8 cellular contexts compared by ENCODE assay signal in genomic region chr19:34962281-34962944, GRCh38. TPM values are rescaled to one million over a fixed set of nuclear protein-coding genes. Genes with fewer than 3 reads are reported as not detected.
DNase-seq lines count a peak whose midpoint lies in the region; ATAC-seq and TF ChIP-seq lines count a peak whose summit lies in the region.

No MANE protein-coding gene starts in this region.

- no peak overlapping the region for H2BK12ac ChIP-seq in mesenchymal stem cell (ENCODE audit: low read length in 2 of 2)
- no peak overlapping the region for H2BK12ac ChIP-seq in neuronal stem cell (ENCODE audit: low read length)

- H3K36me3 ChIP-seq in body of pancreas (replicated peaks in 1 of 2; ENCODE audit: insufficient read depth in 1 of 2, low read depth in 2 of 2) (peaks cover 22 to 24% of the 10 kb centered on the region in 2 donors), mesenchymal stem cell (ENCODE audit: control insufficient read depth in 1 of 2, insufficient read depth in 2 of 2, low read depth in 1 of 2, low read length in 2 of 2) (peaks cover 31 to 39% of the 10 kb centered on the region in 2 experiments), neuronal stem cell (replicated peaks in 1 of 2; ENCODE audit: control insufficient read depth in 2 of 2, insufficient read depth in 2 of 2, low read length in 2 of 2) (peaks cover 26 to 30% of the 10 kb centered on the region in 2 donors)

- H2BK120ac ChIP-seq in mesenchymal stem cell (ENCODE audit: low read depth, low read length) (no peak overlapping the region), neuronal stem cell (ENCODE audit: low read depth, low read length) (no peak overlapping the region)

- ATAC-seq in body of pancreas = peak; percentile 48

- no peak overlapping the region for H3K4me2 ChIP-seq in mesenchymal stem cell (ENCODE audit: low read length, poor library complexity, severe bottlenecking)
- no peak overlapping the region for H3K4me2 ChIP-seq in neuronal stem cell (ENCODE audit: insufficient read depth, low read length, poor library complexity, severe bottlenecking)

- H2AFZ ChIP-seq in mesenchymal stem cell (ENCODE audit: low read depth, low read length) = no peak overlapping the region
- no peak overlapping the region for H2AFZ ChIP-seq in neuronal stem cell (ENCODE audit: low read length)

- no peaks in the 10 kb centered on the region for H3K27me3 ChIP-seq in body of pancreas
- H3K27me3 ChIP-seq in mesenchymal stem cell (ENCODE audit: control insufficient read depth in 1 of 2, insufficient read depth in 1 of 2, low read length in 2 of 2) = no peaks in the 10 kb centered on the region
- H3K27me3 ChIP-seq in neuronal stem cell (ENCODE audit: control insufficient read depth in 3 of 3, insufficient read depth in 3 of 3, low read depth in 1 of 3, low read length in 3 of 3) = peaks cover 0 to 2% (median 0%) of the 10 kb centered on the region in 3 experiments

- H3K9ac ChIP-seq in mesenchymal stem cell (ENCODE audit: low read length) = peak overlapping the region; percentile 82
- no peak overlapping the region for H3K9ac ChIP-seq in neuronal stem cell (ENCODE audit: low read depth, low read length, poor library complexity)

- H4K91ac ChIP-seq in mesenchymal stem cell (ENCODE audit: low read length) (no peak overlapping the region), neuronal stem cell (ENCODE audit: low read depth, low read length, poor library complexity) (no peak overlapping the region)

- H3K14ac ChIP-seq in mesenchymal stem cell (ENCODE audit: low read length in 2 of 2) (no peak overlapping the region), neuronal stem cell (ENCODE audit: low read length) (no peak overlapping the region)

- peaks cover 0 to 33% (median 0%) of the 10 kb centered on the region in 3 donors for H3K9me3 ChIP-seq in body of pancreas
- peaks cover 33% of the 10 kb centered on the region for H3K9me3 ChIP-seq in mesenchymal stem cell (ENCODE audit: control insufficient read depth, low read length)
- peaks cover 30 to 48% of the 10 kb centered on the region in 2 donors for H3K9me3 ChIP-seq in neuronal stem cell (replicated peaks in 1 of 2; ENCODE audit: control insufficient read depth in 2 of 2, insufficient read depth in 1 of 2, low read depth in 1 of 2, low read length in 2 of 2)

- 52 to 68% methylated on average over 7 of the region's 7 CpGs for WGBS in body of pancreas, 2 donors
- 50% methylated on average over 7 of the region's 7 CpGs for WGBS in mesenchymal stem cell
- WGBS in neuronal stem cell (ENCODE audit: extremely low coverage in 2 of 2, insufficient read length in 2 of 2, insufficient replicate concordance in 1 of 2), 2 donors = no CpG with 5 or more reads among the region's 7 CpGs

- H2AK5ac ChIP-seq in mesenchymal stem cell (ENCODE audit: low read length, severe bottlenecking) = no peak overlapping the region
- H2AK5ac ChIP-seq in neuronal stem cell (ENCODE audit: low read depth, low read length) = no peak overlapping the region

- DNase-seq in AML-193 (lab: John Stamatoyannopoulos, UW) (peak; percentile 7 to 23), KBM-7 (peak; percentile 94), body of pancreas (peak in 2 of 4 donors; percentile 23 to 25), mesenchymal stem cell (peak; percentile 30), NCI-H524 (lab: John Stamatoyannopoulos, UW) (no peak), NCI-H1694 (lab: John Stamatoyannopoulos, UW) (no peak), neuronal stem cell (ENCODE audit: low spot score) (no peak)
- DNase-seq in effector CD4-positive, alpha-beta T cell = no peak

- no peak overlapping the region for H4K8ac ChIP-seq in mesenchymal stem cell (ENCODE audit: low read length)
- no peak overlapping the region for H4K8ac ChIP-seq in neuronal stem cell (ENCODE audit: low read depth, low read length)

- H3K27ac ChIP-seq in body of pancreas = peak overlapping the region in 3 of 4 donors; percentile 51 to 57 (median 52)
- no peak overlapping the region for H3K27ac ChIP-seq in mesenchymal stem cell (ENCODE audit: low read length, poor library complexity, severe bottlenecking)
- no peak overlapping the region for H3K27ac ChIP-seq in neuronal stem cell (replicated peaks; ENCODE audit: low read length)

- in situ Hi-C loops in KBM-7 (cut with MboI; ENCODE audit: low pct_unique_long_range_greater_than_20kb, low sequenced_read_pairs) = no loop called here

- no peak overlapping the region for H2BK15ac ChIP-seq in mesenchymal stem cell (ENCODE audit: low read depth, poor library complexity, severe bottlenecking)
- no peak overlapping the region for H2BK15ac ChIP-seq in neuronal stem cell (ENCODE audit: low read length)

- H3K4me3 ChIP-seq in body of pancreas (no peak overlapping the region), mesenchymal stem cell (ENCODE audit: insufficient read depth in 1 of 2, low read depth in 1 of 2, low read length in 2 of 2) (peak overlapping the region in 1 of 2 experiments; percentile 92), neuronal stem cell (ENCODE audit: low read length in 2 of 2) (peak overlapping the region in 1 of 2 donors; percentile 72)

- peaks cover 20% of the 10 kb centered on the region for H3K79me1 ChIP-seq in mesenchymal stem cell (replicated peaks; ENCODE audit: low read length, poor library complexity, severe bottlenecking)
- H3K79me1 ChIP-seq in neuronal stem cell (ENCODE audit: low read depth, low read length) = peaks cover 2% of the 10 kb centered on the region

- intact Hi-C loops in body of pancreas (cut with DNase I) = loop anchor here (5.0 kb wide), 1 partner anchor 65 kb away; no protein-coding TSS in a partner anchor

- H3K18ac ChIP-seq in mesenchymal stem cell (ENCODE audit: low read depth in 1 of 2, low read length in 2 of 2) = no peak overlapping the region
- H3K18ac ChIP-seq in neuronal stem cell (ENCODE audit: low read length) = no peak overlapping the region

- H2BK5ac ChIP-seq in mesenchymal stem cell (ENCODE audit: low read depth, low read length, poor library complexity, severe bottlenecking) (no peak overlapping the region), neuronal stem cell (ENCODE audit: low read length) (no peak overlapping the region)

- no peak for TF ChIP-seq CTCF in body of pancreas (IDR thresholded peaks at IDR 0.05)

- TF ChIP-seq POLR2A in body of pancreas (IDR thresholded peaks at IDR 0.05) = no peak

- H3K4me1 ChIP-seq in body of pancreas (peaks cover 24% of the 10 kb centered on the region), mesenchymal stem cell (ENCODE audit: control insufficient read depth, insufficient read depth, low read depth, low read length) (peaks cover 20% of the 10 kb centered on the region), neuronal stem cell (ENCODE audit: control insufficient read depth in 2 of 2, insufficient read depth in 1 of 2, low read depth in 1 of 2, low read length in 2 of 2) (peaks cover 0 to 5% of the 10 kb centered on the region in 2 donors)

- H3K4ac ChIP-seq in mesenchymal stem cell (ENCODE audit: low read depth in 1 of 2, low read length in 2 of 2) (no peak overlapping the region), neuronal stem cell (ENCODE audit: low read length) (no peak overlapping the region)

- H3K23ac ChIP-seq in mesenchymal stem cell (ENCODE audit: low read length in 2 of 2) (no peak overlapping the region), neuronal stem cell (ENCODE audit: low read depth, low read length, poor library complexity) (no peak overlapping the region)

RNA-seq across cellular contexts. Expression of gene ZNF792, which starts 1.6 kb away (rescaled TPM):
- total RNA-seq in body of pancreas = 1 to 10 TPM; 4.0 to 7.0 TPM
- 3.2 TPM for polyA plus RNA-seq in mesenchymal stem cell (2013, experiment 1 of 2)
- 3.4 TPM for polyA plus RNA-seq in mesenchymal stem cell (2013, experiment 2 of 2)
- polyA plus RNA-seq in neuronal stem cell (2013, experiment 1 of 2) = 2.9 TPM
- 2.7 TPM for polyA plus RNA-seq in neuronal stem cell (2013, experiment 2 of 2)

RNA-seq across cellular contexts. Expression of gene ZNF30, which starts 35.7 kb away (rescaled TPM):
- 1 to 10 TPM in 1 of 2 donors, under 1 TPM in 1; 0.66 to 2.6 TPM for total RNA-seq in body of pancreas
- 1.5 TPM for polyA plus RNA-seq in mesenchymal stem cell (2013, experiment 1 of 2)
- 1.6 TPM for polyA plus RNA-seq in mesenchymal stem cell (2013, experiment 2 of 2)
- 4.5 TPM for polyA plus RNA-seq in neuronal stem cell (2013, experiment 1 of 2)
- 4.1 TPM for polyA plus RNA-seq in neuronal stem cell (2013, experiment 2 of 2)

RNA-seq across cellular contexts. Expression of gene GRAMD1A, which starts 37.7 kb away (rescaled TPM):
- 10 to 100 TPM; 90.8 to 94.9 TPM for total RNA-seq in body of pancreas
- polyA plus RNA-seq in mesenchymal stem cell (2013, experiment 1 of 2) = 54.4 TPM
- polyA plus RNA-seq in mesenchymal stem cell (2013, experiment 2 of 2) = 53.5 TPM
- polyA plus RNA-seq in neuronal stem cell (2013, experiment 1 of 2) = 74.8 TPM
- polyA plus RNA-seq in neuronal stem cell (2013, experiment 2 of 2) = 73.3 TPM

Comparison
In these comparisons a context has a peak if more than half of its experiments do, and no peak if none do; other contexts are left out.
1. DNase-seq: peak in AML-193 (2 of 2), KBM-7 (single experiment) and mesenchymal stem cell (single experiment); none in NCI-H524 (0 of 2), effector CD4-positive, alpha-beta T cell (single experiment), NCI-H1694 (single experiment) and neuronal stem cell (single experiment).
2. H3K27ac ChIP-seq: peak in body of pancreas (3 of 4); none in mesenchymal stem cell (single experiment) and neuronal stem cell (single experiment).